Comparison of ENCODE assay signal across 8 cellular contexts in genomic region chrX:68511255-68511654, GRCh38. TPM values are rescaled to one million over a fixed set of nuclear protein-coding genes. Genes with fewer than 3 reads are reported as not detected.
DNase-seq lines count a peak whose midpoint lies in the region; ATAC-seq and TF ChIP-seq lines count a peak whose summit lies in the region.

No MANE protein-coding gene starts in this region.

- H3K27ac ChIP-seq in Panc1 (ENCODE audit: low read length) (no peak overlapping the region), neutrophil (no peak overlapping the region)

- CTCF ChIA-PET in Panc1 (lab: Charles Lee), result interaction anchor here (0.6 to 1.5 kb wide), 2 partner anchors 101 to 199 kb away, joined by 4 to 9 read pairs; no protein-coding TSS in a partner anchor

- ATAC-seq in activated CD4-positive, CD25-positive, alpha-beta regulatory T cell treated with anti-CD3 and anti-CD28 coated beads, Interleukin-2, amount 50 U/mL, for 24 hours, result no peak
- peak; percentile 72 for ATAC-seq in GM18870 (IDR thresholded peaks at IDR 0.05; ENCODE audit: unreplicated experiment)
- peak; percentile 71 for ATAC-seq in HG03432 (IDR thresholded peaks at IDR 0.05; ENCODE audit: unreplicated experiment)
- 0 out of 2 replicates have a peak, but pooled peaks have one; percentile 65 for ATAC-seq in Panc1
- no peak for ATAC-seq in HG02840 (IDR thresholded peaks at IDR 0.05; ENCODE audit: low FRiP score, unreplicated experiment)

- POLR2A ChIA-PET in Panc1 (lab: Charles Lee), result no interaction called here

- H3K4me3 Mint-ChIP-seq in endothelial cell (ENCODE audit: unreplicated experiment), result no peak overlapping the region

- H3K9me3 ChIP-seq in Panc1 (ENCODE audit: control insufficient read depth, insufficient read depth, low read depth, low read length) (no peaks in the 10 kb centered on the region), neutrophil (no peaks in the 10 kb centered on the region)

- H3K9me3 Mint-ChIP-seq in endothelial cell (ENCODE audit: unreplicated experiment), result no peaks in the 10 kb centered on the region

- intact Hi-C loops in Panc1 (cut with micrococcal nuclease; ENCODE audit: unreplicated experiment), result loop anchor here (5.0 kb wide), 1 partner anchor 201 kb away; no protein-coding TSS in a partner anchor

- peak; percentile 2 for DNase-seq in activated CD4-positive, CD25-positive, alpha-beta regulatory T cell treated with anti-CD3 and anti-CD28 coated beads, Interleukin-2, amount 50 U/mL, for 16 hours (ENCODE audit: low read depth, low spot score)
- DNase-seq in Panc1 (ENCODE audit: low read depth, low spot score), result no peak
- peak; percentile 48 for DNase-seq in endothelial cell (ENCODE audit: low spot score)

- no peak overlapping the region for H3K4me3 ChIP-seq in Panc1 (ENCODE audit: low read depth in 2 of 2, low read length in 2 of 2)
- no peak overlapping the region for H3K4me3 ChIP-seq in neutrophil (ENCODE audit: low read depth in 1 of 2, low read length in 1 of 2)

- no peaks in the 10 kb centered on the region for H3K27me3 Mint-ChIP-seq in endothelial cell (ENCODE audit: unreplicated experiment)

- peaks cover 5% of the 10 kb centered on the region for H3K4me1 Mint-ChIP-seq in endothelial cell (ENCODE audit: unreplicated experiment)

- in situ Hi-C loops in Panc1 (cut with HindIII; ENCODE audit: low pct_unique_long_range_greater_than_20kb, low sequenced_read_pairs), result no loop called here

- no peaks in the 10 kb centered on the region for H3K36me3 Mint-ChIP-seq in endothelial cell (ENCODE audit: low read depth, unreplicated experiment)

- peaks cover 16% of the 10 kb centered on the region for H3K36me3 ChIP-seq in Panc1 (ENCODE audit: control insufficient read depth, insufficient read depth, low read length)
- peaks cover 33% of the 10 kb centered on the region for H3K36me3 ChIP-seq in neutrophil

- H3K4me1 ChIP-seq in Panc1 (ENCODE audit: control insufficient read depth, insufficient read depth, low read length), result no peaks in the 10 kb centered on the region
- H3K4me1 ChIP-seq in neutrophil (ENCODE audit: control insufficient read depth in 1 of 2, insufficient read depth in 1 of 2, low read depth in 1 of 2, low read length in 1 of 2), result no peaks in the 10 kb centered on the region

- peak; percentile 75; the same call in 1 of the 2 replicates for TF ChIP-seq CTCF in Panc1 (IDR thresholded peaks at IDR 0.05)
- peak; percentile 57 for TF ChIP-seq CTCF in endothelial cell (IDR thresholded peaks at IDR 0.05; ENCODE audit: unreplicated experiment)
- peak; percentile 67 for TF ChIP-seq CTCF in neutrophil (IDR thresholded peaks at IDR 0.05)

- H3K27ac Mint-ChIP-seq in endothelial cell (ENCODE audit: unreplicated experiment), result no peak overlapping the region

- no TSS peak for BruUV-seq in Panc1 (replicated peaks; lab: Mats Ljungman, UMichigan)

- H3K27me3 ChIP-seq in Panc1 (ENCODE audit: control insufficient read depth, insufficient read depth, low read length), result no peaks in the 10 kb centered on the region
- H3K27me3 ChIP-seq in neutrophil, result no peaks in the 10 kb centered on the region

RNA-seq across cellular contexts. Expression of gene YIPF6, which starts 12.4 kb away (rescaled TPM):
- 61.3 TPM for total RNA-seq in Panc1 (2021; ENCODE audit: unreplicated experiment)
- polyA plus RNA-seq in Panc1 (2012; ENCODE audit: insufficient read length), result 34.7 TPM
- total RNA-seq in endothelial cell (ENCODE audit: unreplicated experiment), result 32.1 TPM

Comparison
In these comparisons a context has a peak if more than half of its experiments do, and no peak if none do; other contexts are left out.
1. ATAC-seq: peak in GM18870 (single experiment), HG03432 (single experiment) and Panc1 (single experiment); none in activated CD4-positive, CD25-positive, alpha-beta regulatory T cell treated with anti-CD3 and anti-CD28 coated beads, Interleukin-2, amount 50 U/mL, for 24 hours (0 of 2) and HG02840 (single experiment).
2. Peak in every context shown above with its lines, with median percentiles within 50 percentile points of each other: CTCF ChIP-seq.